In the genomic region with DNA sequence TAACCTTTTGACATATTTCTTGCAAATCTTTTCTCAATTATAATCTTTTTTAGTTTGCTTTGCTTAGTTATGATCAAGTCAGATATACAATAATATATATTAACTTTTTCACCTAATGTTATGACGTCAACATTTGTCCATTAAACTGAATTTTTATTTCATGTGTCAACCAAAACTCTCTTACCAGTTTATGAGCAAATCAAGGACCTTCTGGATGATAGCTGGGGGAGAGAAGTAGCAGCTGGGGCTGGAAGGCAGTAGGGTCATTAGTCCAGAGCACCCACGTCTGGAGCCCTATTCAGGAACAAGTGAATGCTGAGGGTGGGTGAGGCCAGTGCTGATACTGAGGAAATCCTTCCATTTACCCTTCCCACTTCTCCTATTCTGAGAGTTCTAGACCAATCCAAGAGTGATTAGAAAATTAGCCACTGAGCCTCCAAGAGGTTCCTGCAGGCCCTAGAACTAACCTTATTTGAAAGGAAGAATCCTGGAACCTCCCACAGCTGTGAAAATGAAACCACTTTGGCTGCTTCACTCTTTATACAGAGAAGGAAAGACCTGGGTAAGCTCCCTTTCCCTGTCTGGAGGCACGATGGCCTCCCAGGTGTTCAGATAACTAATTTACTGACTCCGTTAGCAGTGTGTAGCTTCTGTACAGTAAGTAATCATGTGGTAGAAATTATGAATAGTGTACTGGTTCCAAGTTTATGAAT, we compare ENCODE assay signal across 1 cellular context.
TF ChIP-seq lines count a peak whose summit lies in the region.

No MANE protein-coding gene starts in this region.

TF ChIP-seq in WTC11, 78 proteins besides CTCF, POLR2A, EP300 and RAD21 (continued from another document):
- TF ChIP-seq, protein P1, sequence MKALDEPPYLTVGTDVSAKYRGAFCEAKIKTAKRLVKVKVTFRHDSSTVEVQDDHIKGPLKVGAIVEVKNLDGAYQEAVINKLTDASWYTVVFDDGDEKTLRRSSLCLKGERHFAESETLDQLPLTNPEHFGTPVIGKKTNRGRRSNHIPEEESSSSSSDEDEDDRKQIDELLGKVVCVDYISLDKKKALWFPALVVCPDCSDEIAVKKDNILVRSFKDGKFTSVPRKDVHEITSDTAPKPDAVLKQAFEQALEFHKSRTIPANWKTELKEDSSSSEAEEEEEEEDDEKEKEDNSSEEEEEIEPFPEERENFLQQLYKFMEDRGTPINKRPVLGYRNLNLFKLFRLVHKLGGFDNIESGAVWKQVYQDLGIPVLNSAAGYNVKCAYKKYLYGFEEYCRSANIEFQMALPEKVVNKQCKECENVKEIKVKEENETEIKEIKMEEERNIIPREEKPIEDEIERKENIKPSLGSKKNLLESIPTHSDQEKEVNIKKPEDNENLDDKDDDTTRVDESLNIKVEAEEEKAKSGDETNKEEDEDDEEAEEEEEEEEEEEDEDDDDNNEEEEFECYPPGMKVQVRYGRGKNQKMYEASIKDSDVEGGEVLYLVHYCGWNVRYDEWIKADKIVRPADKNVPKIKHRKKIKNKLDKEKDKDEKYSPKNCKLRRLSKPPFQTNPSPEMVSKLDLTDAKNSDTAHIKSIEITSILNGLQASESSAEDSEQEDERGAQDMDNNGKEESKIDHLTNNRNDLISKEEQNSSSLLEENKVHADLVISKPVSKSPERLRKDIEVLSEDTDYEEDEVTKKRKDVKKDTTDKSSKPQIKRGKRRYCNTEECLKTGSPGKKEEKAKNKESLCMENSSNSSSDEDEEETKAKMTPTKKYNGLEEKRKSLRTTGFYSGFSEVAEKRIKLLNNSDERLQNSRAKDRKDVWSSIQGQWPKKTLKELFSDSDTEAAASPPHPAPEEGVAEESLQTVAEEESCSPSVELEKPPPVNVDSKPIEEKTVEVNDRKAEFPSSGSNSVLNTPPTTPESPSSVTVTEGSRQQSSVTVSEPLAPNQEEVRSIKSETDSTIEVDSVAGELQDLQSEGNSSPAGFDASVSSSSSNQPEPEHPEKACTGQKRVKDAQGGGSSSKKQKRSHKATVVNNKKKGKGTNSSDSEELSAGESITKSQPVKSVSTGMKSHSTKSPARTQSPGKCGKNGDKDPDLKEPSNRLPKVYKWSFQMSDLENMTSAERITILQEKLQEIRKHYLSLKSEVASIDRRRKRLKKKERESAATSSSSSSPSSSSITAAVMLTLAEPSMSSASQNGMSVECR (CRISPR knock-in tag; IDR thresholded peaks at IDR 0.05; ENCODE audit: borderline replicate concordance) = no peak
- TF ChIP-seq, protein P2, sequence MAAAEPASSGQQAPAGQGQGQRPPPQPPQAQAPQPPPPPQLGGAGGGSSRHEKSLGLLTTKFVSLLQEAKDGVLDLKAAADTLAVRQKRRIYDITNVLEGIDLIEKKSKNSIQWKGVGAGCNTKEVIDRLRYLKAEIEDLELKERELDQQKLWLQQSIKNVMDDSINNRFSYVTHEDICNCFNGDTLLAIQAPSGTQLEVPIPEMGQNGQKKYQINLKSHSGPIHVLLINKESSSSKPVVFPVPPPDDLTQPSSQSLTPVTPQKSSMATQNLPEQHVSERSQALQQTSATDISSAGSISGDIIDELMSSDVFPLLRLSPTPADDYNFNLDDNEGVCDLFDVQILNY (CRISPR knock-in tag; IDR thresholded peaks at IDR 0.05) = no peak
- TF ChIP-seq PRRX2 (CRISPR knock-in tag; IDR thresholded peaks at IDR 0.05) (no peak), JAZF1 (CRISPR knock-in tag; IDR thresholded peaks at IDR 0.05) (no peak), RELA (CRISPR knock-in tag; IDR thresholded peaks at IDR 0.05; ENCODE audit: borderline replicate concordance) (no peak)
- TF ChIP-seq, protein P3, sequence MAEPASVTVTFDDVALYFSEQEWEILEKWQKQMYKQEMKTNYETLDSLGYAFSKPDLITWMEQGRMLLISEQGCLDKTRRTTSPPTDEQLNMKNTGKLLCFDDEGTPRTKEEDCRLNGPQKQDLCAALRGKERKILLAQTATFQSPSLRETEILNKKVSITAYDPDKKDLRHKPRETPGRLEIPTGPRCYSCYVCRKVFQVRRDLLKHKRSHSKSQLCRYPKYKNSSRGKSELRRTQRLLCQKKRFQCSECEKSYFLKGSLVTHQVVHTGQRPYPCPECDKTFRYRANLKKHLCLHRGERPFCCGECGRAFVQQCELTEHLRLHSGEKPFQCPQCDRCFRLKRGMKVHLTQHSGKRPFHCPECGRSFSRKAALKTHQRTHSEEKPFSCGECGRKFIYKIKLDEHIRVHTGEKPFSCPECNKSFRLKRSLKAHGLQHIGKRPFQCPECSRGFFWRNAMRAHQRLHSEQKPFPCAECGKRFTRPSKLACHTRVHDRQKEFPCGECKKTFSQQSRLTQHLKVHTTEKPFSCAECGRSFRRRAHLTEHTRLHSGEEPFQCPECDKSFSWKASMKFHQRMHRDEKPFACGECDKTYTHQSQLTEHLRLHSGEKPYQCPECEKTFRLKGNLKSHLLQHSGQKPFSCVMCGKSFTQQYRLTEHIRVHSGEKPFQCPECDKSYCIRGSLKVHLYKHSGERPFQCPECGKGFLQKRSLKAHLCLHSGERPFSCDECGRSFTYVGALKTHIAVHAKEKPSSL (CRISPR knock-in tag; conservative IDR thresholded peaks at IDR 0.05) = no peak
- TF ChIP-seq, protein P4, sequence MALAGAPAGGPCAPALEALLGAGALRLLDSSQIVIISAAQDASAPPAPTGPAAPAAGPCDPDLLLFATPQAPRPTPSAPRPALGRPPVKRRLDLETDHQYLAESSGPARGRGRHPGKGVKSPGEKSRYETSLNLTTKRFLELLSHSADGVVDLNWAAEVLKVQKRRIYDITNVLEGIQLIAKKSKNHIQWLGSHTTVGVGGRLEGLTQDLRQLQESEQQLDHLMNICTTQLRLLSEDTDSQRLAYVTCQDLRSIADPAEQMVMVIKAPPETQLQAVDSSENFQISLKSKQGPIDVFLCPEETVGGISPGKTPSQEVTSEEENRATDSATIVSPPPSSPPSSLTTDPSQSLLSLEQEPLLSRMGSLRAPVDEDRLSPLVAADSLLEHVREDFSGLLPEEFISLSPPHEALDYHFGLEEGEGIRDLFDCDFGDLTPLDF (CRISPR knock-in tag; IDR thresholded peaks at IDR 0.05) = no peak
- TF ChIP-seq, protein P5, sequence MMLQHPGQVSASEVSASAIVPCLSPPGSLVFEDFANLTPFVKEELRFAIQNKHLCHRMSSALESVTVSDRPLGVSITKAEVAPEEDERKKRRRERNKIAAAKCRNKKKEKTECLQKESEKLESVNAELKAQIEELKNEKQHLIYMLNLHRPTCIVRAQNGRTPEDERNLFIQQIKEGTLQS (CRISPR knock-in tag; conservative IDR thresholded peaks at IDR 0.05) = no peak
- TF ChIP-seq, protein P6, sequence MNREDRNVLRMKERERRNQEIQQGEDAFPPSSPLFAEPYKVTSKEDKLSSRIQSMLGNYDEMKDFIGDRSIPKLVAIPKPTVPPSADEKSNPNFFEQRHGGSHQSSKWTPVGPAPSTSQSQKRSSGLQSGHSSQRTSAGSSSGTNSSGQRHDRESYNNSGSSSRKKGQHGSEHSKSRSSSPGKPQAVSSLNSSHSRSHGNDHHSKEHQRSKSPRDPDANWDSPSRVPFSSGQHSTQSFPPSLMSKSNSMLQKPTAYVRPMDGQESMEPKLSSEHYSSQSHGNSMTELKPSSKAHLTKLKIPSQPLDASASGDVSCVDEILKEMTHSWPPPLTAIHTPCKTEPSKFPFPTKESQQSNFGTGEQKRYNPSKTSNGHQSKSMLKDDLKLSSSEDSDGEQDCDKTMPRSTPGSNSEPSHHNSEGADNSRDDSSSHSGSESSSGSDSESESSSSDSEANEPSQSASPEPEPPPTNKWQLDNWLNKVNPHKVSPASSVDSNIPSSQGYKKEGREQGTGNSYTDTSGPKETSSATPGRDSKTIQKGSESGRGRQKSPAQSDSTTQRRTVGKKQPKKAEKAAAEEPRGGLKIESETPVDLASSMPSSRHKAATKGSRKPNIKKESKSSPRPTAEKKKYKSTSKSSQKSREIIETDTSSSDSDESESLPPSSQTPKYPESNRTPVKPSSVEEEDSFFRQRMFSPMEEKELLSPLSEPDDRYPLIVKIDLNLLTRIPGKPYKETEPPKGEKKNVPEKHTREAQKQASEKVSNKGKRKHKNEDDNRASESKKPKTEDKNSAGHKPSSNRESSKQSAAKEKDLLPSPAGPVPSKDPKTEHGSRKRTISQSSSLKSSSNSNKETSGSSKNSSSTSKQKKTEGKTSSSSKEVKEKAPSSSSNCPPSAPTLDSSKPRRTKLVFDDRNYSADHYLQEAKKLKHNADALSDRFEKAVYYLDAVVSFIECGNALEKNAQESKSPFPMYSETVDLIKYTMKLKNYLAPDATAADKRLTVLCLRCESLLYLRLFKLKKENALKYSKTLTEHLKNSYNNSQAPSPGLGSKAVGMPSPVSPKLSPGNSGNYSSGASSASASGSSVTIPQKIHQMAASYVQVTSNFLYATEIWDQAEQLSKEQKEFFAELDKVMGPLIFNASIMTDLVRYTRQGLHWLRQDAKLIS (CRISPR knock-in tag; IDR thresholded peaks at IDR 0.05; ENCODE audit: borderline replicate concordance) = no peak
